In genomic region chr11:114159320-114159719, GRCh38 we compare ENCODE assay signal across 9 cellular contexts.
A peak's percentile ranks its signal among the peaks of the same experiment; 100 is the strongest.
DNase-seq lines count a peak whose midpoint lies in the region; ATAC-seq and TF ChIP-seq lines count a peak whose summit lies in the region.
"Had no signal": no experiment of that assay in that cellular context is flagged by ENCODE, and none has a peak within 500 bp of the region (broad histone marks: within the 10 kb centered on the region; RNA-seq: fewer than 3 reads in every experiment).

No MANE protein-coding gene starts in this region.

- ATAC-seq in CD4-positive, CD25-positive, alpha-beta regulatory T cell (ENCODE audit: low read depth in 2 of 2), result no peak

- peaks cover 12% of the 10 kb centered on the region for H3K36me3 Mint-ChIP-seq in CD4-positive, CD25-positive, alpha-beta regulatory T cell

- H2AFZ ChIP-seq in SU-DHL-6 (ENCODE audit: low read depth, low read length, severe bottlenecking) (no peak overlapping the region), trophoblast cell (ENCODE audit: insufficient read depth, low read length, poor library complexity) (no peak overlapping the region)

- H2AK5ac ChIP-seq in trophoblast cell (ENCODE audit: low read length), result no peak overlapping the region

- peak overlapping the region; percentile 10 for H2BK12ac ChIP-seq in trophoblast cell (ENCODE audit: low read length)

- no peak overlapping the region for H4K8ac ChIP-seq in trophoblast cell (ENCODE audit: low read depth, low read length)

- H3K18ac ChIP-seq in trophoblast cell (ENCODE audit: low read length), result no peak overlapping the region

- H3K4me1 Mint-ChIP-seq in CD4-positive, CD25-positive, alpha-beta regulatory T cell, result peaks cover 26 to 86% (median 50%) of the 10 kb centered on the region in 4 donors

- H3K9me3 Mint-ChIP-seq in CD4-positive, CD25-positive, alpha-beta regulatory T cell, result no peaks in the 10 kb centered on the region

- no peaks in the 10 kb centered on the region for H3K9me2 ChIP-seq in SU-DHL-6 (replicated peaks; ENCODE audit: insufficient read depth, low read length)

- H3K4me3 Mint-ChIP-seq in CD4-positive, CD25-positive, alpha-beta regulatory T cell, result peak overlapping the region; percentile 68 to 81 (median 70)

- no peaks in the 10 kb centered on the region for H3K36me3 ChIP-seq in CD4-positive, CD25-positive, alpha-beta regulatory T cell (ENCODE audit: control insufficient read depth, insufficient read depth, low read length)
- H3K36me3 ChIP-seq in SU-DHL-6 (ENCODE audit: low read length) (no peaks in the 10 kb centered on the region), esophagus (ENCODE audit: control insufficient read depth in 2 of 2, insufficient read depth in 2 of 2, low read length in 1 of 2) (peaks cover 0 to 4% of the 10 kb centered on the region in 2 donors), trophoblast cell (ENCODE audit: control insufficient read depth in 1 of 2, insufficient read depth in 2 of 2, low read length in 2 of 2) (no peaks in the 10 kb centered on the region)
- H3K36me3 ChIP-seq: WERI-Rb-1 had no signal

- peak overlapping the region; percentile 71 for H2BK5ac ChIP-seq in trophoblast cell (ENCODE audit: low read depth, low read length, poor library complexity)

- no peak overlapping the region for H3K14ac ChIP-seq in trophoblast cell (ENCODE audit: low read length)

- H3K4me1 ChIP-seq in CD4-positive, CD25-positive, alpha-beta regulatory T cell (ENCODE audit: control insufficient read depth, insufficient read depth, low read length, poor library complexity, severe bottlenecking), result peaks cover 51% of the 10 kb centered on the region
- H3K4me1 ChIP-seq in esophagus (ENCODE audit: control insufficient read depth in 2 of 2, insufficient read depth in 2 of 2, low read length in 1 of 2) (peaks cover 7 to 56% of the 10 kb centered on the region in 2 donors), trophoblast cell (ENCODE audit: control insufficient read depth in 1 of 2, insufficient read depth in 2 of 2, low read length in 2 of 2) (peaks cover 16 to 34% of the 10 kb centered on the region in 2 experiments)

- no peak overlapping the region for H4K12ac ChIP-seq in trophoblast cell (ENCODE audit: low read depth, low read length)

- H3K4me3 ChIP-seq in CD4-positive, CD25-positive, alpha-beta regulatory T cell (ENCODE audit: low read depth, low read length), result peak overlapping the region; percentile 75
- H3K4me3 ChIP-seq in SU-DHL-6 (ENCODE audit: insufficient read depth, low read length, poor library complexity, severe bottlenecking) (no peak overlapping the region), esophagus (ENCODE audit: low read depth in 1 of 2, low read length in 2 of 2) (no peak overlapping the region), trophoblast cell (ENCODE audit: low read depth, low read length) (no peak overlapping the region)

- TF ChIP-seq CTCF in SU-DHL-6 (IDR thresholded peaks at IDR 0.05; ENCODE audit: insufficient read depth, low read length, poor library complexity, severe bottlenecking), result no peak

- peak overlapping the region; percentile 94 to 98 (median 96) for H3K27ac Mint-ChIP-seq in CD4-positive, CD25-positive, alpha-beta regulatory T cell

- peak overlapping the region; percentile 60 for H2BK120ac ChIP-seq in trophoblast cell (ENCODE audit: insufficient read depth, low read length, poor library complexity)

- peak in 1 of 3 donors; percentile 41 for DNase-seq in CD4-positive, CD25-positive, alpha-beta regulatory T cell
- DNase-seq in trophoblast cell (no peak), NCI-H345 treated with DMSO at 0.1 percent for 48 hours (lab: John Stamatoyannopoulos, UW; ENCODE audit: unreplicated experiment) (no peak), UCSD-AML1 (lab: John Stamatoyannopoulos, UW; ENCODE audit: unreplicated experiment) (no peak), NCI-H1105 (lab: John Stamatoyannopoulos, UW) (no peak), NCI-H187 treated with DMSO at 0.1 percent for 48 hours (lab: John Stamatoyannopoulos, UW) (no peak)

- WGBS in esophagus, 2 donors, result 37 to 39% methylated on average over 5 of the region's 5 CpGs
- no CpG with 5 or more reads among the region's 5 CpGs for WGBS in trophoblast cell (ENCODE audit: extremely low coverage, insufficient coverage, insufficient read length)

- H3K9me3 ChIP-seq in CD4-positive, CD25-positive, alpha-beta regulatory T cell (ENCODE audit: control insufficient read depth in 2 of 2, low read length in 2 of 2), result no peaks in the 10 kb centered on the region
- H3K9me3 ChIP-seq in SU-DHL-6 (ENCODE audit: insufficient read depth, low read length), result no peaks in the 10 kb centered on the region
- H3K9me3 ChIP-seq in esophagus (ENCODE audit: control insufficient read depth in 2 of 2, insufficient read depth in 1 of 2, low read depth in 1 of 2, low read length in 1 of 2), result no peaks in the 10 kb centered on the region
- H3K9me3 ChIP-seq in trophoblast cell (ENCODE audit: insufficient read depth, low read depth, low read length), result no peaks in the 10 kb centered on the region

- H3K79me1 ChIP-seq in trophoblast cell (ENCODE audit: low read length), result peaks cover 21% of the 10 kb centered on the region

- peaks cover 6% of the 10 kb centered on the region for H3K27me3 Mint-ChIP-seq in CD4-positive, CD25-positive, alpha-beta regulatory T cell

- no peaks in the 10 kb centered on the region for H3K27me3 ChIP-seq in CD4-positive, CD25-positive, alpha-beta regulatory T cell (ENCODE audit: control insufficient read depth, insufficient read depth, low read length)
- H3K27me3 ChIP-seq in SU-DHL-6 (ENCODE audit: low read length), result no peaks in the 10 kb centered on the region
- H3K27me3 ChIP-seq in esophagus (ENCODE audit: control insufficient read depth in 1 of 2, insufficient read depth in 2 of 2, low read length in 2 of 2), result no peaks in the 10 kb centered on the region
- H3K27me3 ChIP-seq in trophoblast cell (ENCODE audit: insufficient read depth, low read length), result no peaks in the 10 kb centered on the region

- H3K23ac ChIP-seq in trophoblast cell (ENCODE audit: low read length), result no peak overlapping the region

- H3K79me2 ChIP-seq in SU-DHL-6 (ENCODE audit: insufficient read depth, low read length) (no peaks in the 10 kb centered on the region), trophoblast cell (ENCODE audit: control insufficient read depth, insufficient read depth, low read length, poor library complexity) (peaks cover 2% of the 10 kb centered on the region)

- H4K20me1 ChIP-seq in SU-DHL-6 (ENCODE audit: low read depth, low read length), result no peaks in the 10 kb centered on the region

- H3K27ac ChIP-seq in CD4-positive, CD25-positive, alpha-beta regulatory T cell (ENCODE audit: insufficient read depth, low read length, poor library complexity, severe bottlenecking), result peak overlapping the region; percentile 78
- no peak overlapping the region for H3K27ac ChIP-seq in SU-DHL-6 (ENCODE audit: low read depth, low read length)
- H3K27ac ChIP-seq in esophagus (ENCODE audit: low read depth in 2 of 2, low read length in 1 of 2), result peak overlapping the region; percentile 84 to 86
- peak overlapping the region; percentile 81 for H3K27ac ChIP-seq in trophoblast cell (ENCODE audit: low read depth, low read length)
- H3K27ac ChIP-seq: WERI-Rb-1 had no signal

- H3K9ac ChIP-seq in SU-DHL-6 (ENCODE audit: low read length) (no peak overlapping the region), trophoblast cell (ENCODE audit: low read length) (no peak overlapping the region)

- no peaks in the 10 kb centered on the region for H3F3A ChIP-seq in SU-DHL-6 (ENCODE audit: insufficient read depth)

- no peak overlapping the region for H3K4ac ChIP-seq in trophoblast cell (ENCODE audit: low read depth, low read length)

- H3K4me2 ChIP-seq in SU-DHL-6 (ENCODE audit: low read depth, low read length, poor library complexity, severe bottlenecking), result peak overlapping the region; percentile 54
- peak overlapping the region; percentile 11 for H3K4me2 ChIP-seq in trophoblast cell (ENCODE audit: low read length)

- H4K91ac ChIP-seq in trophoblast cell (ENCODE audit: low read depth, low read length), result peak overlapping the region; percentile 69
